In genomic region chr2:236360486-236360885, GRCh38 we compare ENCODE assay signal across 13 cellular contexts.
"Had no signal": no experiment of that assay in that cellular context is flagged by ENCODE, and none has a peak within 500 bp of the region (broad histone marks: within the 10 kb centered on the region; RNA-seq: fewer than 3 reads in every experiment).

No MANE protein-coding gene starts in this region.

- H3K9me3 ChIP-seq: lower lobe of right lung, SK-N-SH, vagina had no signal

- H3K4me2 ChIP-seq: SK-N-SH had no signal

- H3K9ac ChIP-seq: SK-N-SH had no signal

- H3K9me2 ChIP-seq: SK-N-SH had no signal

- DNase-seq: activated CD4-positive, alpha-beta T cell treated with anti-CD3 and anti-CD28 coated beads, Interleukin-2, amount 50 U/mL, for 48 hours; activated CD4-positive, CD25-positive, alpha-beta regulatory T cell treated with anti-CD3 and anti-CD28 coated beads, Interleukin-2, amount 50 U/mL, for 72 hours; activated CD8-positive, alpha-beta memory T cell treated with anti-CD3 and anti-CD28 coated beads, Interleukin-2, amount 10 ng/mL, durations not matched to agents 7 days and 5 days; activated naive CD4-positive, alpha-beta T cell treated with anti-CD3 and anti-CD28 coated beads, Interleukin-2, amount 10 ng/mL, durations not matched to agents 7 days and 5 days; activated T-cell treated with anti-CD3 and anti-CD28 coated beads, Interleukin-2, amount 50 U/mL, for 1 hour; kidney glomerular epithelial cell; lower lobe of right lung; SK-N-SH; stimulated activated CD4-positive, alpha-beta T cell treated with anti-CD3 and anti-CD28 coated beads, Interleukin-1b, Interleukin-23, amount 100 ng/mL, for 48 hours; stimulated activated naive CD8-positive, alpha-beta T cell treated with anti-CD3 and anti-CD28 coated beads, Interleukin-15, amount 100 ng/mL, for 72 hours; T-cell; T-helper 9 cell had no signal

- H3K27me3 ChIP-seq: vagina had no signal

- H3K4me3 ChIP-seq: lower lobe of right lung, vagina had no signal

- H3K36me3 ChIP-seq: lower lobe of right lung, vagina had no signal

- H3K4me1 ChIP-seq: lower lobe of right lung, vagina had no signal

- H3K27ac ChIP-seq: lower lobe of right lung, vagina had no signal
